ENCODE assay signal across 13 cellular contexts in genomic region chr5:109903061-109903460, GRCh38.
A peak's percentile ranks its signal among the peaks of the same experiment; 100 is the strongest.
DNase-seq lines count a peak whose midpoint lies in the region; ATAC-seq and TF ChIP-seq lines count a peak whose summit lies in the region.
"Had no signal": no experiment of that assay in that cellular context is flagged by ENCODE, and none has a peak within 500 bp of the region (broad histone marks: within the 10 kb centered on the region; RNA-seq: fewer than 3 reads in every experiment).

No MANE protein-coding gene starts in this region.

- peak; percentile 64 for DNase-seq in NCI-H446 treated with DMSO at 0.1 percent for 48 hours (lab: John Stamatoyannopoulos, UW)
- DNase-seq in astrocyte of the hippocampus (ENCODE audit: low read depth, low spot score) = peak; percentile 53
- no peak for DNase-seq in nephron progenitor cell
- DNase-seq in osteocyte (ENCODE audit: extremely low spot score, unreplicated experiment) = no peak
- DNase-seq: Calu3; CD4-positive, alpha-beta memory T cell; COR-L47; DND-41; GM23248; H7; HCEC 1CT had no signal

- ATAC-seq in HG02610 (IDR thresholded peaks at IDR 0.05; ENCODE audit: unreplicated experiment) (no peak), GM19324 (IDR thresholded peaks at IDR 0.05; ENCODE audit: low FRiP score, unreplicated experiment) (no peak)

- H3K4me3 Mint-ChIP-seq in nephron progenitor cell (no peak overlapping the region), osteocyte (ENCODE audit: unreplicated experiment) (no peak overlapping the region)
- H3K4me3 Mint-ChIP-seq: CD4-positive, alpha-beta memory T cell had no signal

- TF ChIP-seq CTCF in nephron progenitor cell (IDR thresholded peaks at IDR 0.05) = no peak
- no peak for TF ChIP-seq CTCF in osteocyte (IDR thresholded peaks at IDR 0.05)

- H3K27ac Mint-ChIP-seq in nephron progenitor cell (peak overlapping the region; percentile 3), osteocyte (ENCODE audit: unreplicated experiment) (no peak overlapping the region)
- H3K27ac Mint-ChIP-seq: CD4-positive, alpha-beta memory T cell had no signal

- H3K9me3 Mint-ChIP-seq in nephron progenitor cell (no peaks in the 10 kb centered on the region), osteocyte (ENCODE audit: unreplicated experiment) (no peaks in the 10 kb centered on the region)
- H3K9me3 Mint-ChIP-seq: CD4-positive, alpha-beta memory T cell had no signal

- H3K27me3 Mint-ChIP-seq in nephron progenitor cell (ENCODE audit: low read depth, poor library complexity) (no peaks in the 10 kb centered on the region), osteocyte (ENCODE audit: unreplicated experiment) (no peaks in the 10 kb centered on the region)

- H3K36me3 Mint-ChIP-seq in nephron progenitor cell (ENCODE audit: low read depth) (no peaks in the 10 kb centered on the region), osteocyte (ENCODE audit: unreplicated experiment) (no peaks in the 10 kb centered on the region)
- H3K36me3 Mint-ChIP-seq: CD4-positive, alpha-beta memory T cell had no signal

- H3K4me1 Mint-ChIP-seq in nephron progenitor cell = peaks cover 25% of the 10 kb centered on the region
- peaks cover 16% of the 10 kb centered on the region for H3K4me1 Mint-ChIP-seq in osteocyte (ENCODE audit: unreplicated experiment)

Comparison
In these comparisons a context has a peak if more than half of its experiments do, and no peak if none do; other contexts are left out.
1. DNase-seq: peak in NCI-H446 treated with DMSO at 0.1 percent for 48 hours (single experiment) and astrocyte of the hippocampus (single experiment); none in nephron progenitor cell (single experiment) and osteocyte (single experiment).